In genomic region chr6:139037490-139037889, GRCh38 we compare ENCODE assay signal across 20 cellular contexts. TPM values are rescaled to one million over a fixed set of nuclear protein-coding genes. Genes with fewer than 3 reads are reported as not detected.
DNase-seq lines count a peak whose midpoint lies in the region; ATAC-seq and TF ChIP-seq lines count a peak whose summit lies in the region.
"Had no signal": no experiment of that assay in that cellular context is flagged by ENCODE, and none has a peak within 500 bp of the region (broad histone marks: within the 10 kb centered on the region; RNA-seq: fewer than 3 reads in every experiment).

No MANE protein-coding gene starts in this region.

- peak overlapping the region; percentile 25 for H3K27ac Mint-ChIP-seq in activated naive CD8-positive, alpha-beta T cell treated with anti-CD3 and anti-CD28 coated beads for 36 hours
- H3K27ac Mint-ChIP-seq: activated T-helper 2 cell treated with anti-CD3 and anti-CD28 coated beads, Interferon-gamma antibody, Interleukin-2, Interleukin-4, amounts not matched to agents 10 μg/mL and 5 μg/mL and 100 μg/mL, durations not matched to agents 14 hours and 24 hours and 36 hours; T-helper 1 cell treated with Interleukin-12 subunit alpha and Interleukin-12 subunit beta and Interleukin-4 antibody, amounts not matched to agents 30 μg/mL and 1 μg/mL, for 36 hours had no signal

- H3K9me3 Mint-ChIP-seq in activated naive CD8-positive, alpha-beta T cell treated with anti-CD3 and anti-CD28 coated beads for 36 hours = no peaks in the 10 kb centered on the region
- H3K9me3 Mint-ChIP-seq: activated T-helper 2 cell treated with anti-CD3 and anti-CD28 coated beads, Interferon-gamma antibody, Interleukin-2, Interleukin-4, amounts not matched to agents 10 μg/mL and 5 μg/mL and 100 μg/mL, durations not matched to agents 14 hours and 24 hours and 36 hours; T-helper 1 cell treated with Interleukin-12 subunit alpha and Interleukin-12 subunit beta and Interleukin-4 antibody, amounts not matched to agents 30 μg/mL and 1 μg/mL, for 36 hours had no signal

- ATAC-seq in left ventricle myocardium superior (peak; percentile 60), GM21619 (IDR thresholded peaks at IDR 0.05; ENCODE audit: unreplicated experiment) (no peak), GM18511 (IDR thresholded peaks at IDR 0.05; ENCODE audit: unreplicated experiment) (no peak)
- ATAC-seq: pancreas, upper lobe of right lung had no signal

- no peak overlapping the region for H3K4me3 ChIP-seq in fibroblast of villous mesenchyme (ENCODE audit: low read depth, low read length)
- H3K4me3 ChIP-seq: BLaER1, pancreas, upper lobe of right lung had no signal

- no peak overlapping the region for H3K4me3 Mint-ChIP-seq in activated naive CD8-positive, alpha-beta T cell treated with anti-CD3 and anti-CD28 coated beads for 36 hours
- H3K4me3 Mint-ChIP-seq: T-helper 1 cell treated with Interleukin-12 subunit alpha and Interleukin-12 subunit beta and Interleukin-4 antibody, amounts not matched to agents 30 μg/mL and 1 μg/mL, for 36 hours had no signal

- intact Hi-C loops in left ventricle myocardium superior (cut with micrococcal nuclease) (no loop called here), cardiac septum (cut with DNase I) (no loop called here)

- no peaks in the 10 kb centered on the region for H3K27me3 Mint-ChIP-seq in activated naive CD8-positive, alpha-beta T cell treated with anti-CD3 and anti-CD28 coated beads for 36 hours

- no peak for DNase-seq in left ventricle myocardium superior
- DNase-seq in cardiac septum (ENCODE audit: low spot score) = no peak
- no peak for DNase-seq in activated naive CD8-positive, alpha-beta T cell treated with anti-CD3 and anti-CD28 coated beads for 36 hours
- DNase-seq in fibroblast of villous mesenchyme (ENCODE audit: low read depth) = peak; percentile 83
- no peak for DNase-seq in NCI-H69 (lab: John Stamatoyannopoulos, UW)
- no peak for DNase-seq in GM10266 (ENCODE audit: extremely low spot score)
- DNase-seq: activated CD4-positive, alpha-beta T cell treated with anti-CD3 and anti-CD28 coated beads for 4 hours; central memory CD4-positive, alpha-beta T cell; DMS79 treated with DMSO at 0.1 percent for 48 hours; KBM-7; NCI-H1694 treated with DMSO at 0.1 percent for 48 hours; NCI-H526 treated with DMSO at 0.1 percent for 48 hours; pancreas; RPMI8226; upper lobe of right lung had no signal

- TF ChIP-seq CTCF in fibroblast of villous mesenchyme (IDR thresholded peaks at IDR 0.05; ENCODE audit: insufficient read depth, low read depth, low read length) = no peak
- TF ChIP-seq CTCF in GM10266 (IDR thresholded peaks at IDR 0.05; ENCODE audit: control insufficient read depth, insufficient read depth, low read depth, missing control alignments) = no peak

- H3K4me1 Mint-ChIP-seq in activated naive CD8-positive, alpha-beta T cell treated with anti-CD3 and anti-CD28 coated beads for 36 hours = peaks cover 42% of the 10 kb centered on the region

- H3K36me3 Mint-ChIP-seq in activated naive CD8-positive, alpha-beta T cell treated with anti-CD3 and anti-CD28 coated beads for 36 hours = peaks cover 74% of the 10 kb centered on the region

RNA-seq across cellular contexts. Expression of gene ABRACL, which starts 8.9 kb away (rescaled TPM):
- total RNA-seq in left ventricle myocardium superior = 7.1 TPM
- total RNA-seq in cardiac septum = 5.7 TPM
- 100 to 1,000 TPM; 192 to 196 TPM for total RNA-seq in activated naive CD8-positive, alpha-beta T cell treated with anti-CD3 and anti-CD28 coated beads for 36 hours
- 35.4 and 54.4 TPM in 2 replicates for total RNA-seq in fibroblast of villous mesenchyme

RNA-seq across cellular contexts. Expression of gene REPS1, which starts 49.4 kb away (rescaled TPM):
- 31.1 TPM for total RNA-seq in left ventricle myocardium superior
- 43.0 TPM for total RNA-seq in cardiac septum
- total RNA-seq in activated naive CD8-positive, alpha-beta T cell treated with anti-CD3 and anti-CD28 coated beads for 36 hours = 10 to 100 TPM; 59.7 to 73.2 TPM
- total RNA-seq in fibroblast of villous mesenchyme = 27.4 and 43.2 TPM in 2 replicates
